Comparison of ENCODE assay signal across 8 cellular contexts in the genomic region with DNA sequence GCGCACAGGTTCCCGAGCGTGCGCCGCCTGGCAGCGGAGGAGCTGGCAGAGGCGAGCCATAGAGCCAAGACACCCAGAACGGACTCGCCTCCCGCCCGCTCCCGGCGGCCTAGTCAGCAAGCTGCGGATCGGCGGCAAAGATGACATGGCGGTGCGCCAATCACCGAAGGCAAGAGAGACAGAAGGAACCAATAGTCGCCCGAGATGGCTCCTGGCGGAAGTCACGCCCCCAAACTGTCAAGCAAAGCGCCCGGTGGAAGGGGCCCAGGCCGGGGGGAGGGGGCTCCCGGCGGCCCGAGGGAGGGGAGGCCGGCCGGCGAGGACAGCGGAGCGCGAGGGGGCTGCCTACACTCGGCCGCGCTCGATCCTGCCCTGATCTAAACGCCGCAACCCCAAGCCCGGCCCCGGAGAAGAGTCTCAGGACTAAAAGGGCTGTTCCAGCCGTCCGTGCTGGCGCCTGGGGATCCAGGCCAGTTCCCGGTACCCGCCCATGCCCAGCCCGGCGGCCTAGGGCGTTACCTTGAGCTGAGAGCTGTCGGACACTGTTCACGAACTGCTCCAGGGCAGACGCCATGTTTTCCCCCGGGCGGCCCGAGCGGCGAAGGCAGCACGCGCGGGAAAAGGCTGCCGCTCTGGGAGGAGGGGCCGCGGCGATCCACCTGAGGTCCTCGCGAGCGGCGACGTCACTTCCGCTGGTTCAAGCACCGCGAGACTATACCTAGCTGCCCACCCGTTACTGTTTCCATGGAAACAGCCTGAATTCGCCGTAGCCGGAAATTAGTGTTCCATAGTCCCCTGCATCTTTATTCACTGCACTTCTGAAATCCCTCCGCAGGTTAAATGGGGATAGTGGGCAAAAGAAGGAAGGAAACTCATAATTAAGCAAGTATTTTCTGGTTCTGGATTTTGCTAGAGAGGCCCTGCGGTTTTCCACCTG. TPM values are rescaled to one million over a fixed set of nuclear protein-coding genes. Genes with fewer than 3 reads are reported as not detected.
A peak's percentile ranks its signal among the peaks of the same experiment; 100 is the strongest.
DNase-seq lines count a peak whose midpoint lies in the region; ATAC-seq, FAIRE-seq and TF ChIP-seq lines count a peak whose summit lies in the region.

A gene (minus strand): TSS at position 634 of the 937 bp plus-strand sequence. CDS start 60 bp downstream, at position 574.

- peaks cover 36% of the 10 kb centered on the region for H3K4me1 ChIP-seq in HepG2 (ENCODE audit: insufficient read depth, low read length)

- no peaks in the 10 kb centered on the region for H3K9me3 ChIP-seq in HepG2 (ENCODE audit: low read length)

- peaks cover 0 to 5% of the 10 kb centered on the region in 2 experiments; a peak in 2 of 5 replicates for H3K36me3 ChIP-seq in HepG2 (replicated peaks in 1 of 2; ENCODE audit: control insufficient read depth in 1 of 2, insufficient read depth in 2 of 2, low read length in 2 of 2)

- TF ChIP-seq EP300 in HepG2 (IDR thresholded peaks at IDR 0.05; ENCODE audit: low read depth in 2 of 2, low read length in 2 of 2) (no peak), HepG2 (CRISPR knock-in tag; IDR thresholded peaks at IDR 0.05; ENCODE audit: borderline replicate concordance) (peak; percentile 22; the same call in 1 of the 2 replicates)

- peak; percentile 88 for DNase-seq in NCI-H774 (lab: John Stamatoyannopoulos, UW)
- DNase-seq in activated CD4-positive, alpha-beta T cell treated with anti-CD3 and anti-CD28 coated beads, Interleukin-2, amount 50 U/mL, for 4 hours = peak; percentile 96 to 97
- DNase-seq in dermis blood vessel endothelial cell = peak; percentile 98
- DNase-seq in HepG2 (ENCODE audit: low spot score) = peak; percentile 95
- peak; percentile 97 for DNase-seq in stimulated activated CD4-positive, alpha-beta T cell treated with anti-CD3 and anti-CD28 coated beads, Interleukin-4, amount 100 ng/mL, for 1 hour

- 5% methylated on average over 25 of the region's 80 CpGs for WGBS in HepG2 (ENCODE audit: low lambda C conversion rate)

- peaks cover 35% of the 10 kb centered on the region for H3K79me2 ChIP-seq in HepG2 (ENCODE audit: insufficient read depth, low read length)

- H2AFZ ChIP-seq in HepG2 (ENCODE audit: low read length) = peak within 1 kb of the TSS; percentile 92

- intact Hi-C loops in HepG2 (cut with micrococcal nuclease; ENCODE audit: unreplicated experiment) = no loop called here

- BruUV-seq in HepG2 (replicated peaks; lab: Mats Ljungman, UMichigan) = no TSS peak

- POLR2A ChIA-PET in HepG2 (lab: Yijun Ruan, JAX) = interaction anchor here (0.6 to 1.6 kb wide), 8 partner anchors 23 to 745 kb away, joined by 3 to 9 read pairs (median 3); a partner anchor contains a TSS

- TF ChIP-seq CTCF in C4-2B (conservative IDR thresholded peaks at IDR 0.05) (no peak), HepG2 (CRISPR knock-in tag; IDR thresholded peaks at IDR 0.05) (no peak)

- peak within 1 kb of the TSS; percentile 99 for H3K4me2 ChIP-seq in HepG2 (ENCODE audit: low read depth, low read length)

- CTCF ChIA-PET in HepG2 (lab: Yijun Ruan, JAX; ENCODE audit: low intra/inter-chr PET ratio, low total read pairs) = no interaction called here

- peak within 1 kb of the TSS; percentile 77 to 93 (median 89) for H3K4me3 ChIP-seq in HepG2 (replicated peaks in 1 of 3; ENCODE audit: insufficient read depth in 1 of 3, low read depth in 2 of 3, low read length in 3 of 3)

- peak; percentile 83 to 85 for TF ChIP-seq POLR2A in HepG2 (IDR thresholded peaks at IDR 0.05; ENCODE audit: insufficient read depth in 1 of 2, low read depth in 2 of 2, low read length in 2 of 2)

- peak; percentile 86 for FAIRE-seq in HepG2 (lab: Jason Lieb, UNC)

- peak within 1 kb of the TSS; percentile 96 for H3K9ac ChIP-seq in HepG2 (ENCODE audit: insufficient read depth, low read depth, low read length)

- H3K27me3 ChIP-seq in HepG2 (ENCODE audit: control insufficient read depth in 1 of 2, insufficient read depth in 2 of 2, low read length in 2 of 2) = no peaks in the 10 kb centered on the region; a peak in 2 of 5 replicates

- H3K27ac ChIP-seq in C4-2B (peak within 1 kb of the TSS; percentile 98), HepG2 (ENCODE audit: extremely low read length, insufficient read depth, low read length) (peak within 1 kb of the TSS; percentile 90)

- in situ Hi-C loops in HepG2 (cut with HindIII; ENCODE audit: extremely low pct_ligation_motif_present, low pct_unique_long_range_greater_than_20kb) = no loop called here

- ATAC-seq in GM19395 (IDR thresholded peaks at IDR 0.05; ENCODE audit: unreplicated experiment) (peak; percentile 91), HG03565 (IDR thresholded peaks at IDR 0.05; ENCODE audit: unreplicated experiment) (peak; percentile 85), HepG2 (peak; percentile 96)

- peak; percentile 50 for TF ChIP-seq RAD21 in HepG2 (CRISPR knock-in tag; IDR thresholded peaks at IDR 0.05)

- H4K20me1 ChIP-seq in HepG2 (ENCODE audit: insufficient read depth, low read length) = peaks cover 9% of the 10 kb centered on the region

TF ChIP-seq in HepG2, 621 proteins besides CTCF, POLR2A, EP300 and RAD21 (continues in another document):
- no peak for TF ChIP-seq BRCA1 (CRISPR knock-in tag; IDR thresholded peaks at IDR 0.05)
- no peak for TF ChIP-seq ZNF644 (CRISPR knock-in tag; IDR thresholded peaks at IDR 0.05; ENCODE audit: low read depth)
- no peak for TF ChIP-seq MEF2D (CRISPR knock-in tag; IDR thresholded peaks at IDR 0.05)
- TF ChIP-seq DPF2 (CRISPR knock-in tag; IDR thresholded peaks at IDR 0.05; ENCODE audit: borderline replicate concordance, low read depth) = no peak
- TF ChIP-seq, protein P1, sequence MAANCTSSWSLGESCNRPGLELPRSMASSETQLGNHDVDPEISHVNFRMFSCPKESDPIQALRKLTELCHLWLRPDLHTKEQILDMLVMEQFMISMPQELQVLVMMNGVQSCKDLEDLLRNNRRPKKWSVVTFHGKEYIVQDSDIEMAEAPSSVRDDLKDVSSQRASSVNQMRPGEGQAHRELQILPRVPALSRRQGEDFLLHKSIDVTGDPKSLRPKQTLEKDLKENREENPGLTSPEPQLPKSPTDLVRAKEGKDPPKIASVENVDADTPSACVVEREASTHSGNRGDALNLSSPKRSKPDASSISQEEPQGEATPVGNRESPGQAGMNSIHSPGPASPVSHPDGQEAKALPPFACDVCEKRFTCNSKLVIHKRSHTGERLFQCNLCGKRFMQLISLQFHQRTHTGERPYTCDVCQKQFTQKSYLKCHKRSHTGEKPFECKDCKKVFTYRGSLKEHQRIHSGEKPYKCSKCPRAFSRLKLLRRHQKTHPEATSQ (CRISPR knock-in tag; IDR thresholded peaks at IDR 0.05; ENCODE audit: borderline replicate concordance) = no peak
- TF ChIP-seq CEBPG (CRISPR knock-in tag; IDR thresholded peaks at IDR 0.05) = no peak
- TF ChIP-seq, protein P2, sequence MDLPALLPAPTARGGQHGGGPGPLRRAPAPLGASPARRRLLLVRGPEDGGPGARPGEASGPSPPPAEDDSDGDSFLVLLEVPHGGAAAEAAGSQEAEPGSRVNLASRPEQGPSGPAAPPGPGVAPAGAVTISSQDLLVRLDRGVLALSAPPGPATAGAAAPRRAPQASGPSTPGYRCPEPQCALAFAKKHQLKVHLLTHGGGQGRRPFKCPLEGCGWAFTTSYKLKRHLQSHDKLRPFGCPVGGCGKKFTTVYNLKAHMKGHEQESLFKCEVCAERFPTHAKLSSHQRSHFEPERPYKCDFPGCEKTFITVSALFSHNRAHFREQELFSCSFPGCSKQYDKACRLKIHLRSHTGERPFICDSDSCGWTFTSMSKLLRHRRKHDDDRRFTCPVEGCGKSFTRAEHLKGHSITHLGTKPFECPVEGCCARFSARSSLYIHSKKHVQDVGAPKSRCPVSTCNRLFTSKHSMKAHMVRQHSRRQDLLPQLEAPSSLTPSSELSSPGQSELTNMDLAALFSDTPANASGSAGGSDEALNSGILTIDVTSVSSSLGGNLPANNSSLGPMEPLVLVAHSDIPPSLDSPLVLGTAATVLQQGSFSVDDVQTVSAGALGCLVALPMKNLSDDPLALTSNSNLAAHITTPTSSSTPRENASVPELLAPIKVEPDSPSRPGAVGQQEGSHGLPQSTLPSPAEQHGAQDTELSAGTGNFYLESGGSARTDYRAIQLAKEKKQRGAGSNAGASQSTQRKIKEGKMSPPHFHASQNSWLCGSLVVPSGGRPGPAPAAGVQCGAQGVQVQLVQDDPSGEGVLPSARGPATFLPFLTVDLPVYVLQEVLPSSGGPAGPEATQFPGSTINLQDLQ (CRISPR knock-in tag; IDR thresholded peaks at IDR 0.05) = no peak; the same call in 1 of the 2 replicates
- peak; percentile 44; the same call in 1 of the 2 replicates for TF ChIP-seq BRD4 (CRISPR knock-in tag; IDR thresholded peaks at IDR 0.05)
- TF ChIP-seq, protein P3, sequence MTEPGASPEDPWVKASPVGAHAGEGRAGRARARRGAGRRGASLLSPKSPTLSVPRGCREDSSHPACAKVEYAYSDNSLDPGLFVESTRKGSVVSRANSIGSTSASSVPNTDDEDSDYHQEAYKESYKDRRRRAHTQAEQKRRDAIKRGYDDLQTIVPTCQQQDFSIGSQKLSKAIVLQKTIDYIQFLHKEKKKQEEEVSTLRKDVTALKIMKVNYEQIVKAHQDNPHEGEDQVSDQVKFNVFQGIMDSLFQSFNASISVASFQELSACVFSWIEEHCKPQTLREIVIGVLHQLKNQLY (CRISPR knock-in tag; IDR thresholded peaks at IDR 0.05) = no peak

RNA-seq across cellular contexts. Expression of the gene that starts here (rescaled TPM):
- 88.2 and 129 TPM in 2 replicates for total RNA-seq in dermis blood vessel endothelial cell
- 103 and 143 TPM in 2 replicates for total RNA-seq in HepG2 (2016; rRNA removed; fragmentation: Illumina TruSeq; extraction: Trizol)
- 86.6 and 90.0 TPM in 2 replicates for total RNA-seq in HepG2 (2016; cell fraction: cytosol; rRNA removed; fragmentation: Illumina TruSeq; extraction: Trizol; ENCODE audit: low read depth)
- 106 and 142 TPM in 2 replicates for total RNA-seq in HepG2 (2016; cell fraction: insoluble cytoplasmic fraction; rRNA removed; fragmentation: Illumina TruSeq; extraction: Trizol)
- 113 and 114 TPM in 2 replicates for total RNA-seq in HepG2 (2016; cell fraction: membrane; rRNA removed; fragmentation: Illumina TruSeq; extraction: Trizol)
- 38.3 and 49.0 TPM in 2 replicates for total RNA-seq in HepG2 (2016; cell fraction: nucleus; rRNA removed; fragmentation: Illumina TruSeq; extraction: Trizol)
- 34.1 and 46.3 TPM in 2 replicates for polyA plus RNA-seq in HepG2 (2011; rRNA removed)
- polyA plus RNA-seq in HepG2 (2011; cell fraction: cytosol; rRNA removed) = 32.8 and 38.8 TPM in 2 replicates
- 17.3 and 22.4 TPM in 2 replicates for polyA plus RNA-seq in HepG2 (2011; cell fraction: nucleus; rRNA removed)
- 40.8 and 44.7 TPM in 2 replicates for polyA plus RNA-seq in HepG2 (2012)
- 70.5 and 78.2 TPM in 2 replicates for polyA plus RNA-seq in HepG2 (2016; cell fraction: cytosol; fragmentation: Illumina TruSeq; extraction: Trizol; ENCODE audit: low read depth)
- 115 TPM in 2 replicates for polyA plus RNA-seq in HepG2 (2016; cell fraction: insoluble cytoplasmic fraction; fragmentation: Illumina TruSeq; extraction: Trizol; ENCODE audit: low read depth)
- polyA plus RNA-seq in HepG2 (2016; cell fraction: membrane; fragmentation: Illumina TruSeq; extraction: Trizol; ENCODE audit: low read depth) = 74.5 and 76.2 TPM in 2 replicates
- polyA plus RNA-seq in HepG2 (2016; cell fraction: nucleus; fragmentation: Illumina TruSeq; extraction: Trizol; ENCODE audit: insufficient read depth, low read depth) = 51.6 and 59.0 TPM in 2 replicates
- 37.5 and 148 TPM in 2 replicates for polyA minus RNA-seq in HepG2 (2011; rRNA and poly(A)+ RNA removed; ENCODE audit: low replicate concordance)
- polyA minus RNA-seq in HepG2 (2011; cell fraction: cytosol; rRNA and poly(A)+ RNA removed) = 27.9 and 30.0 TPM in 2 replicates
- polyA minus RNA-seq in HepG2 (2011; cell fraction: nucleus; rRNA and poly(A)+ RNA removed) = 26.8 and 31.8 TPM in 2 replicates

Comparison
In these comparisons a context has a peak if more than half of its experiments do, and no peak if none do; other contexts are left out.
1. Peak in every context shown above with its lines: DNase-seq, ATAC-seq, H3K4me3 ChIP-seq and H3K27ac ChIP-seq.